ENCODE assay signal across 1 cellular context in genomic region chr1:70685300-70686286, GRCh38.
TF ChIP-seq lines count a peak whose summit lies in the region.

No MANE protein-coding gene starts in this region.

TF ChIP-seq in HepG2, 621 proteins besides CTCF, POLR2A, EP300 and RAD21 (continued from another document and continues in another):
- TF ChIP-seq ZNF142 (CRISPR knock-in tag; IDR thresholded peaks at IDR 0.05) (no peak), CBX1 (IDR thresholded peaks at IDR 0.05; ENCODE audit: low read depth) (peak; percentile 42), ZNF350 (CRISPR knock-in tag; IDR thresholded peaks at IDR 0.05; ENCODE audit: borderline replicate concordance, low read depth) (0 out of 2 replicates have a peak, but pooled peaks have one; percentile 22), SMC3 (IDR thresholded peaks at IDR 0.05; ENCODE audit: low read length) (peak; percentile 79), ZNF792 (CRISPR knock-in tag; IDR thresholded peaks at IDR 0.05) (no peak), POLR2AphosphoS5 (IDR thresholded peaks at IDR 0.05; ENCODE audit: low read depth, low read length) (no peak), SIX4 (CRISPR knock-in tag; IDR thresholded peaks at IDR 0.05) (no peak), REPIN1 (CRISPR knock-in tag; IDR thresholded peaks at IDR 0.05; ENCODE audit: borderline replicate concordance, low read depth) (no peak), ZNF879 (CRISPR knock-in tag; IDR thresholded peaks at IDR 0.05) (no peak), DNMT3B (CRISPR knock-in tag; conservative IDR thresholded peaks at IDR 0.05) (no peak), ZNF746 (CRISPR knock-in tag; IDR thresholded peaks at IDR 0.05) (no peak), ZNF20 (CRISPR knock-in tag; IDR thresholded peaks at IDR 0.05) (no peak), NR2F6 (IDR thresholded peaks at IDR 0.05) (peak; percentile 72), NR2F6 (CRISPR knock-in tag; IDR thresholded peaks at IDR 0.05) (peak; percentile 81), HOXA3 (CRISPR knock-in tag; IDR thresholded peaks at IDR 0.05) (no peak), MAFF (IDR thresholded peaks at IDR 0.05; ENCODE audit: low read depth, low read length) (0 out of 2 replicates have a peak, but pooled peaks have one; percentile 48), ZNF781 (CRISPR knock-in tag; IDR thresholded peaks at IDR 0.05; ENCODE audit: borderline replicate concordance, not compliant biosample characterization) (peak; percentile 39), TCF12 (IDR thresholded peaks at IDR 0.05) (no peak), TCF12 (CRISPR knock-in tag; IDR thresholded peaks at IDR 0.05) (no peak), MED13 (CRISPR knock-in tag; IDR thresholded peaks at IDR 0.05) (no peak), ARNT2 (CRISPR knock-in tag; IDR thresholded peaks at IDR 0.05; ENCODE audit: low read depth) (no peak), MLXIP (CRISPR knock-in tag; IDR thresholded peaks at IDR 0.05; ENCODE audit: borderline replicate concordance) (no peak), IRF2 (CRISPR knock-in tag; IDR thresholded peaks at IDR 0.05) (no peak), TBX3 (IDR thresholded peaks at IDR 0.05; ENCODE audit: borderline replicate concordance) (no peak), ETV6 (CRISPR knock-in tag; conservative IDR thresholded peaks at IDR 0.05) (no peak), KLF6 (CRISPR knock-in tag; IDR thresholded peaks at IDR 0.05) (no peak), ZNF552 (CRISPR knock-in tag; IDR thresholded peaks at IDR 0.05; ENCODE audit: borderline replicate concordance) (no peak)
- TF ChIP-seq, protein P1, sequence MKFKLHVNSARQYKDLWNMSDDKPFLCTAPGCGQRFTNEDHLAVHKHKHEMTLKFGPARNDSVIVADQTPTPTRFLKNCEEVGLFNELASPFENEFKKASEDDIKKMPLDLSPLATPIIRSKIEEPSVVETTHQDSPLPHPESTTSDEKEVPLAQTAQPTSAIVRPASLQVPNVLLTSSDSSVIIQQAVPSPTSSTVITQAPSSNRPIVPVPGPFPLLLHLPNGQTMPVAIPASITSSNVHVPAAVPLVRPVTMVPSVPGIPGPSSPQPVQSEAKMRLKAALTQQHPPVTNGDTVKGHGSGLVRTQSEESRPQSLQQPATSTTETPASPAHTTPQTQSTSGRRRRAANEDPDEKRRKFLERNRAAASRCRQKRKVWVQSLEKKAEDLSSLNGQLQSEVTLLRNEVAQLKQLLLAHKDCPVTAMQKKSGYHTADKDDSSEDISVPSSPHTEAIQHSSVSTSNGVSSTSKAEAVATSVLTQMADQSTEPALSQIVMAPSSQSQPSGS (CRISPR knock-in tag; IDR thresholded peaks at IDR 0.05) = peak; percentile 63; the same call in 1 of the 2 replicates
- TF ChIP-seq, protein P2, sequence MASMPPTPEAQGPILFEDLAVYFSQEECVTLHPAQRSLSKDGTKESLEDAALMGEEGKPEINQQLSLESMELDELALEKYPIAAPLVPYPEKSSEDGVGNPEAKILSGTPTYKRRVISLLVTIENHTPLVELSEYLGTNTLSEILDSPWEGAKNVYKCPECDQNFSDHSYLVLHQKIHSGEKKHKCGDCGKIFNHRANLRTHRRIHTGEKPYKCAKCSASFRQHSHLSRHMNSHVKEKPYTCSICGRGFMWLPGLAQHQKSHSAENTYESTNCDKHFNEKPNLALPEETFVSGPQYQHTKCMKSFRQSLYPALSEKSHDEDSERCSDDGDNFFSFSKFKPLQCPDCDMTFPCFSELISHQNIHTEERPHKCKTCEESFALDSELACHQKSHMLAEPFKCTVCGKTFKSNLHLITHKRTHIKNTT (CRISPR knock-in tag; IDR thresholded peaks at IDR 0.05) = no peak
- TF ChIP-seq, protein P3, sequence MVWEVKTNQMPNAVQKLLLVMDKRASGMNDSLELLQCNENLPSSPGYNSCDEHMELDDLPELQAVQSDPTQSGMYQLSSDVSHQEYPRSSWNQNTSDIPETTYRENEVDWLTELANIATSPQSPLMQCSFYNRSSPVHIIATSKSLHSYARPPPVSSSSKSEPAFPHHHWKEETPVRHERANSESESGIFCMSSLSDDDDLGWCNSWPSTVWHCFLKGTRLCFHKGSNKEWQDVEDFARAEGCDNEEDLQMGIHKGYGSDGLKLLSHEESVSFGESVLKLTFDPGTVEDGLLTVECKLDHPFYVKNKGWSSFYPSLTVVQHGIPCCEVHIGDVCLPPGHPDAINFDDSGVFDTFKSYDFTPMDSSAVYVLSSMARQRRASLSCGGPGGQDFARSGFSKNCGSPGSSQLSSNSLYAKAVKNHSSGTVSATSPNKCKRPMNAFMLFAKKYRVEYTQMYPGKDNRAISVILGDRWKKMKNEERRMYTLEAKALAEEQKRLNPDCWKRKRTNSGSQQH (CRISPR knock-in tag; IDR thresholded peaks at IDR 0.05; ENCODE audit: low read depth) = no peak
- TF ChIP-seq, protein P4, sequence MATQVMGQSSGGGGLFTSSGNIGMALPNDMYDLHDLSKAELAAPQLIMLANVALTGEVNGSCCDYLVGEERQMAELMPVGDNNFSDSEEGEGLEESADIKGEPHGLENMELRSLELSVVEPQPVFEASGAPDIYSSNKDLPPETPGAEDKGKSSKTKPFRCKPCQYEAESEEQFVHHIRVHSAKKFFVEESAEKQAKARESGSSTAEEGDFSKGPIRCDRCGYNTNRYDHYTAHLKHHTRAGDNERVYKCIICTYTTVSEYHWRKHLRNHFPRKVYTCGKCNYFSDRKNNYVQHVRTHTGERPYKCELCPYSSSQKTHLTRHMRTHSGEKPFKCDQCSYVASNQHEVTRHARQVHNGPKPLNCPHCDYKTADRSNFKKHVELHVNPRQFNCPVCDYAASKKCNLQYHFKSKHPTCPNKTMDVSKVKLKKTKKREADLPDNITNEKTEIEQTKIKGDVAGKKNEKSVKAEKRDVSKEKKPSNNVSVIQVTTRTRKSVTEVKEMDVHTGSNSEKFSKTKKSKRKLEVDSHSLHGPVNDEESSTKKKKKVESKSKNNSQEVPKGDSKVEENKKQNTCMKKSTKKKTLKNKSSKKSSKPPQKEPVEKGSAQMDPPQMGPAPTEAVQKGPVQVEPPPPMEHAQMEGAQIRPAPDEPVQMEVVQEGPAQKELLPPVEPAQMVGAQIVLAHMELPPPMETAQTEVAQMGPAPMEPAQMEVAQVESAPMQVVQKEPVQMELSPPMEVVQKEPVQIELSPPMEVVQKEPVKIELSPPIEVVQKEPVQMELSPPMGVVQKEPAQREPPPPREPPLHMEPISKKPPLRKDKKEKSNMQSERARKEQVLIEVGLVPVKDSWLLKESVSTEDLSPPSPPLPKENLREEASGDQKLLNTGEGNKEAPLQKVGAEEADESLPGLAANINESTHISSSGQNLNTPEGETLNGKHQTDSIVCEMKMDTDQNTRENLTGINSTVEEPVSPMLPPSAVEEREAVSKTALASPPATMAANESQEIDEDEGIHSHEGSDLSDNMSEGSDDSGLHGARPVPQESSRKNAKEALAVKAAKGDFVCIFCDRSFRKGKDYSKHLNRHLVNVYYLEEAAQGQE (IDR thresholded peaks at IDR 0.05; ENCODE audit: borderline replicate concordance in 1 of 2, low read depth in 1 of 2, low read length in 2 of 2) = no peak
- TF ChIP-seq, protein P5, sequence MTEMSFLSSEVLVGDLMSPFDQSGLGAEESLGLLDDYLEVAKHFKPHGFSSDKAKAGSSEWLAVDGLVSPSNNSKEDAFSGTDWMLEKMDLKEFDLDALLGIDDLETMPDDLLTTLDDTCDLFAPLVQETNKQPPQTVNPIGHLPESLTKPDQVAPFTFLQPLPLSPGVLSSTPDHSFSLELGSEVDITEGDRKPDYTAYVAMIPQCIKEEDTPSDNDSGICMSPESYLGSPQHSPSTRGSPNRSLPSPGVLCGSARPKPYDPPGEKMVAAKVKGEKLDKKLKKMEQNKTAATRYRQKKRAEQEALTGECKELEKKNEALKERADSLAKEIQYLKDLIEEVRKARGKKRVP (CRISPR knock-in tag; IDR thresholded peaks at IDR 0.05) = peak in 1 of 2 experiments; percentile 90; a peak in 2 of 4 replicates
- TF ChIP-seq, protein P6, sequence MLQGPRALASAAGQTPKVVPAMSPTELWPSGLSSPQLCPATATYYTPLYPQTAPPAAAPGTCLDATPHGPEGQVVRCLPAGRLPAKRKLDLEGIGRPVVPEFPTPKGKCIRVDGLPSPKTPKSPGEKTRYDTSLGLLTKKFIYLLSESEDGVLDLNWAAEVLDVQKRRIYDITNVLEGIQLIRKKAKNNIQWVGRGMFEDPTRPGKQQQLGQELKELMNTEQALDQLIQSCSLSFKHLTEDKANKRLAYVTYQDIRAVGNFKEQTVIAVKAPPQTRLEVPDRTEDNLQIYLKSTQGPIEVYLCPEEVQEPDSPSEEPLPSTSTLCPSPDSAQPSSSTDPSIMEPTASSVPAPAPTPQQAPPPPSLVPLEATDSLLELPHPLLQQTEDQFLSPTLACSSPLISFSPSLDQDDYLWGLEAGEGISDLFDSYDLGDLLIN (CRISPR knock-in tag; IDR thresholded peaks at IDR 0.05; ENCODE audit: borderline replicate concordance) = no peak
